Comparison of ENCODE assay signal across 1 cellular context in genomic region chr5:143054480-143054941, GRCh38.
TF ChIP-seq lines count a peak whose summit lies in the region.

No MANE protein-coding gene starts in this region.

TF ChIP-seq in WTC11, 78 proteins besides CTCF, POLR2A, EP300 and RAD21 (continued from another document):
- no peak for TF ChIP-seq FOXP4 (CRISPR knock-in tag; IDR thresholded peaks at IDR 0.05)
- no peak for TF ChIP-seq STAT6 (CRISPR knock-in tag; conservative IDR thresholded peaks at IDR 0.05; ENCODE audit: low read depth)
- TF ChIP-seq GABPB1 (CRISPR knock-in tag; IDR thresholded peaks at IDR 0.05), result no peak
- TF ChIP-seq OVOL2 (CRISPR knock-in tag; IDR thresholded peaks at IDR 0.05; ENCODE audit: borderline replicate concordance), result no peak
